In genomic region chr15:75211436-75212199, GRCh38 we compare ENCODE assay signal across 29 cellular contexts. TPM values are rescaled to one million over a fixed set of nuclear protein-coding genes. Genes with fewer than 3 reads are reported as not detected.
DNase-seq lines count a peak whose midpoint lies in the region; TF ChIP-seq lines count a peak whose summit lies in the region.
"Had no signal": no experiment of that assay in that cellular context is flagged by ENCODE, and none has a peak within 500 bp of the region (broad histone marks: within the 10 kb centered on the region; RNA-seq: fewer than 3 reads in every experiment).

No MANE protein-coding gene starts in this region.

- H3K9me3 ChIP-seq in BLaER1 treated with 17β-estradiol and CSF1 and Interleukin-3, amounts not matched to agents 10 nM and 100 nM (replicated peaks in 1 of 11), result no peaks in the 10 kb centered on the region
- H3K9me3 ChIP-seq: adrenal gland, HAP-1, left ventricle myocardium inferior, uterus had no signal

- POLR2A ChIA-PET in RWPE1 (lab: Yijun Ruan, JAX; ENCODE audit: low non-redundant PET), result no interaction called here

- CTCF ChIA-PET in RWPE1 (lab: Yijun Ruan, JAX), result interaction anchor here (11.3 kb wide), 1 partner anchor 181 kb away, joined by 134 read pairs; no protein-coding TSS in a partner anchor

- H4K20me1 ChIP-seq in BLaER1 treated with 17β-estradiol and CSF1 and Interleukin-3, amounts not matched to agents 10 nM and 100 nM, result peaks cover 97 to 100% (median 100%) of the 10 kb centered on the region in 11 experiments

- peaks cover 72 to 80% (median 78%) of the 10 kb centered on the region in 11 experiments for H3K36me3 ChIP-seq in BLaER1 treated with 17β-estradiol and CSF1 and Interleukin-3, amounts not matched to agents 10 nM and 100 nM
- H3K36me3 ChIP-seq: uterus had no signal

- no peaks in the 10 kb centered on the region for H3K27me3 ChIP-seq in BLaER1 treated with 17β-estradiol and CSF1 and Interleukin-3, amounts not matched to agents 10 nM and 100 nM
- H3K27me3 ChIP-seq: adrenal gland, hepatocyte, uterus had no signal

- H3K4me3 ChIP-seq in BLaER1 treated with 17β-estradiol and CSF1 and Interleukin-3, amounts not matched to agents 10 nM and 100 nM, result no peak overlapping the region
- H3K4me3 ChIP-seq in fibroblast of villous mesenchyme (ENCODE audit: low read depth, low read length), result no peak overlapping the region
- H3K4me3 ChIP-seq: adrenal gland, HAP-1, hepatocyte, left ventricle myocardium inferior, uterus had no signal

- TF ChIP-seq CTCF in RWPE1 (conservative IDR thresholded peaks at IDR 0.05; ENCODE audit: low read depth), result no peak
- no peak for TF ChIP-seq CTCF in fibroblast of villous mesenchyme (IDR thresholded peaks at IDR 0.05; ENCODE audit: insufficient read depth, low read depth, low read length)

- H3K4me2 ChIP-seq in BLaER1 treated with 17β-estradiol and CSF1 and Interleukin-3, amounts not matched to agents 10 nM and 100 nM, result peak overlapping the region in 6 of 11 experiments; percentile 7 to 79 (median 72); a peak in 9 of 22 replicates
- H3K4me2 ChIP-seq: hepatocyte had no signal

- H3K9ac ChIP-seq in BLaER1 treated with 17β-estradiol and CSF1 and Interleukin-3, amounts not matched to agents 10 nM and 100 nM, result peak overlapping the region in 7 of 11 experiments; percentile 23 to 65 (median 39); a peak in 8 of 22 replicates

- DNase-seq in EL, result peak; percentile 35
- peak; percentile 38 for DNase-seq in RWPE1 (ENCODE audit: low spot score)
- peak; percentile 16 for DNase-seq in fibroblast of villous mesenchyme (ENCODE audit: low read depth)
- no peak for DNase-seq in NCI-H82 (lab: John Stamatoyannopoulos, UW)
- no peak for DNase-seq in germinal center (ENCODE audit: low spot score)
- DNase-seq in NCI-H146 treated with DMSO at 0.1 percent for 48 hours (lab: John Stamatoyannopoulos, UW; ENCODE audit: unreplicated experiment), result no peak
- DNase-seq: activated CD4-positive, alpha-beta T cell treated with anti-CD3 and anti-CD28 coated beads, Interleukin-2, amount 50 U/mL, for 48 hours; activated CD4-positive, CD25-positive, alpha-beta regulatory T cell; activated CD8-positive, alpha-beta memory T cell treated with anti-CD3 and anti-CD28 coated beads, Interleukin-2, amount 50 U/mL, for 48 hours; activated gamma-delta T cell; AML-193; COR-L47; dermis blood vessel endothelial cell; left ventricle myocardium inferior; midbrain; MM.1S; NCI-H1417 treated with DMSO at 0.1 percent for 48 hours; NCI-H526 treated with DMSO at 0.1 percent for 48 hours; nephron progenitor cell; posterior cingulate gyrus; stimulated activated CD8-positive, alpha-beta memory T cell treated with anti-CD3 and anti-CD28 coated beads, Interleukin-4, amount 100 ng/mL, for 48 hours; T1000; uterus had no signal

- no peak overlapping the region for H3K27ac ChIP-seq in BLaER1 treated with 17β-estradiol and CSF1 and Interleukin-3, amounts not matched to agents 10 nM and 100 nM
- H3K27ac ChIP-seq in RWPE1, result peak overlapping the region; percentile 27
- H3K27ac ChIP-seq: hepatocyte, left ventricle myocardium inferior, uterus had no signal

- H3K4me1 ChIP-seq in BLaER1 treated with 17β-estradiol and CSF1 and Interleukin-3, amounts not matched to agents 10 nM and 100 nM, result peaks cover 73 to 94% (median 82%) of the 10 kb centered on the region in 10 experiments
- H3K4me1 ChIP-seq: HAP-1 had no signal

RNA-seq across cellular contexts. Expression of gene C15orf39, which starts 9.9 kb away (rescaled TPM):
- 8.1 and 9.1 TPM in 2 replicates for total RNA-seq in fibroblast of villous mesenchyme

RNA-seq across cellular contexts. Expression of gene GOLGA6C, which starts 46.5 kb away (rescaled TPM):
- total RNA-seq in fibroblast of villous mesenchyme, result not detected in 2 replicates
- total RNA-seq: adrenal gland, dermis blood vessel endothelial cell, endothelial cell of umbilical vein, hepatocyte, left ventricle myocardium inferior, temporal lobe, uterus had no signal

Comparison
In these comparisons a context has a peak if more than half of its experiments do, and no peak if none do; other contexts are left out.
1. DNase-seq: peak in EL (single experiment), RWPE1 (single experiment) and fibroblast of villous mesenchyme (single experiment); none in NCI-H82 (single experiment), germinal center (single experiment) and NCI-H146 treated with DMSO at 0.1 percent for 48 hours (single experiment).